In genomic region chr7:78493383-78493782, GRCh38 we compare ENCODE assay signal across 24 cellular contexts.
"Had no signal": no experiment of that assay in that cellular context is flagged by ENCODE, and none has a peak within 500 bp of the region (broad histone marks: within the 10 kb centered on the region; RNA-seq: fewer than 3 reads in every experiment).

No MANE protein-coding gene starts in this region.

- H3K36me3 ChIP-seq: left lung, neutrophil, pancreas, right atrium auricular region, thoracic aorta, tibial nerve, upper lobe of left lung had no signal

- H3K4me3 ChIP-seq: left lung, mucosa of descending colon, pancreas, right atrium auricular region, smooth muscle cell, thoracic aorta, tibial nerve, upper lobe of left lung had no signal

- H3K4me1 Mint-ChIP-seq: naive B cell; stimulated activated naive CD8-positive, alpha-beta T cell treated with anti-CD3 and anti-CD28 coated beads, Interleukin-15, amount 100 ng/mL, for 72 hours had no signal

- DNase-seq: cortex of kidney; effector CD4-positive, alpha-beta T cell; kidney; left lung; mesenchymal stem cell; mucosa of descending colon; naive B cell; stimulated activated CD4-positive, alpha-beta T cell treated with anti-CD3 and anti-CD28 coated beads, Interleukin-12 subunit alpha, Interleukin-12 subunit beta, amount 100 ng/mL, for 4 hours; stimulated activated CD4-positive, alpha-beta T cell treated with anti-CD3 and anti-CD28 coated beads, Interleukin-1b, Interleukin-23, amount 100 ng/mL, for 48 hours; stimulated activated CD4-positive, alpha-beta T cell treated with anti-CD3 and anti-CD28 coated beads, Interleukin-4, amount 100 ng/mL, for 1 hour; stimulated activated CD8-positive, alpha-beta memory T cell treated with anti-CD3 and anti-CD28 coated beads, Interleukin-4, amount 100 ng/mL, for 48 hours; stimulated activated naive CD4-positive, alpha-beta T cell; stimulated activated naive CD8-positive, alpha-beta T cell treated with anti-CD3 and anti-CD28 coated beads, Interleukin-15, amount 100 ng/mL, for 72 hours; upper lobe of left lung had no signal

- H3K4me3 Mint-ChIP-seq: mesothelial cell of epicardium; naive B cell; natural killer cell treated with Interleukin-12 subunit alpha and Interleukin-12 subunit beta and Interleukin-15 and Interleukin-18, amount 100 ng/mL, for 72 hours; neural crest cell; stimulated activated naive CD8-positive, alpha-beta T cell treated with anti-CD3 and anti-CD28 coated beads, Interleukin-15, amount 100 ng/mL, for 72 hours had no signal

- ATAC-seq: left lung; mucosa of descending colon; natural killer cell treated with Interleukin-12 subunit alpha and Interleukin-12 subunit beta and Interleukin-15 and Interleukin-18, amount 100 ng/mL, for 72 hours; pancreas; sciatic nerve; stimulated activated naive CD8-positive, alpha-beta T cell treated with anti-CD3 and anti-CD28 coated beads, Interleukin-15, amount 100 ng/mL, for 72 hours had no signal

- H3K27ac Mint-ChIP-seq: mesothelial cell of epicardium; naive B cell; natural killer cell treated with Interleukin-12 subunit alpha and Interleukin-12 subunit beta and Interleukin-15 and Interleukin-18, amount 100 ng/mL, for 72 hours; stimulated activated naive CD8-positive, alpha-beta T cell treated with anti-CD3 and anti-CD28 coated beads, Interleukin-15, amount 100 ng/mL, for 72 hours had no signal

- H3K27me3 Mint-ChIP-seq: natural killer cell treated with Interleukin-12 subunit alpha and Interleukin-12 subunit beta and Interleukin-15 and Interleukin-18, amount 100 ng/mL, for 72 hours; stimulated activated naive CD8-positive, alpha-beta T cell treated with anti-CD3 and anti-CD28 coated beads, Interleukin-15, amount 100 ng/mL, for 72 hours had no signal

- H3K27ac ChIP-seq: left lung, neutrophil, pancreas, right atrium auricular region, thoracic aorta, tibial nerve, upper lobe of left lung had no signal

- H3K36me3 Mint-ChIP-seq: mesothelial cell of epicardium; naive B cell; natural killer cell treated with Interleukin-12 subunit alpha and Interleukin-12 subunit beta and Interleukin-15 and Interleukin-18, amount 100 ng/mL, for 72 hours had no signal

- H3K27me3 ChIP-seq: left lung, neutrophil, pancreas, right atrium auricular region, tibial nerve, upper lobe of left lung had no signal

- H3K4me1 ChIP-seq: left lung, pancreas had no signal

- H3K9me3 ChIP-seq: left lung, mucosa of descending colon, neutrophil, pancreas, right atrium auricular region, thoracic aorta, tibial nerve, upper lobe of left lung had no signal

- H3K9me3 Mint-ChIP-seq: mesothelial cell of epicardium, naive B cell, neural crest cell had no signal
